ENCODE assay signal across 26 cellular contexts in the genomic region with DNA sequence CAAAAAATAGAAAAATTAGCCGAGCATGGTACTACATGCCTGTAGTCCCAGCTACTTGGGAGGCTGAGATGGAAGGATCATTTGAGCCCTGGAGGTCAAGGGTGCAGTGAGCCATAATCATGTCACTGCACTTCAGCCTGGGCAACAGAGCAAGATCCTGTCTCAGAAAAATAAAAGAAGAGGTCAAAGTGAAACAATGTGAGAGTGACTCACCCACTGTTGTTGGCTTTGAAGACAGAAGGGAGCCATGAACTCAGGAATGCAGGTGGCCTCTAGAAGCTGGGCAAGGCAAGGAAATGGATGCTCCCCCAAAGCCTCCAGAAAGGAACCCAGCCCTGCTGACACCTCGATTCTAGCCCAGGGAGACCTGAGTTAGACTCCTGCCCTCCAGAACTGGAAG.
"Had no signal": no experiment of that assay in that cellular context is flagged by ENCODE, and none has a peak within 500 bp of the region (broad histone marks: within the 10 kb centered on the region; RNA-seq: fewer than 3 reads in every experiment).

No MANE protein-coding gene starts in this region.

- H3K4me3 Mint-ChIP-seq: activated CD4-positive, alpha-beta memory T cell treated with anti-CD3 and anti-CD28 coated beads for 36 hours; activated T-helper 1 cell treated with anti-CD3 and anti-CD28 coated beads, Interleukin-12 subunit alpha, Interleukin-12 subunit beta, Interleukin-2, Interleukin-4 antibody, amounts not matched to agents 30 ng/mL and 10 ng/mL and 1 ng/mL, durations not matched to agents 14 hours and 24 hours and 36 hours; nephron progenitor cell had no signal

- H3K9me3 Mint-ChIP-seq: activated CD4-positive, alpha-beta memory T cell treated with anti-CD3 and anti-CD28 coated beads for 36 hours; activated T-helper 1 cell treated with anti-CD3 and anti-CD28 coated beads, Interleukin-12 subunit alpha, Interleukin-12 subunit beta, Interleukin-2, Interleukin-4 antibody, amounts not matched to agents 30 ng/mL and 10 ng/mL and 1 ng/mL, durations not matched to agents 14 hours and 24 hours and 36 hours; brain; nephron progenitor cell had no signal

- H3K27ac Mint-ChIP-seq: activated CD4-positive, alpha-beta memory T cell treated with anti-CD3 and anti-CD28 coated beads for 36 hours; nephron progenitor cell had no signal

- H3K9me3 ChIP-seq: colonic mucosa, esophagus muscularis mucosa, gastroesophageal sphincter, heart left ventricle, left ventricle myocardium inferior, stomach, vagina had no signal

- H3K27me3 Mint-ChIP-seq: activated CD4-positive, alpha-beta memory T cell treated with anti-CD3 and anti-CD28 coated beads for 36 hours had no signal

- DNase-seq: activated CD4-positive, alpha-beta memory T cell treated with anti-CD3 and anti-CD28 coated beads for 36 hours; activated naive CD4-positive, alpha-beta T cell; activated T-cell treated with anti-CD3 and anti-CD28 coated beads for 4 hours; anterior cingulate cortex; central memory CD4-positive, alpha-beta T cell; colonic mucosa; heart left ventricle; left ventricle myocardium inferior; mammary epithelial cell; midbrain; nephron progenitor cell; occipital lobe; posterior cingulate gyrus; retina; stimulated activated CD4-positive, alpha-beta T cell treated with anti-CD3 and anti-CD28 coated beads, Interleukin-15, amount 100 ng/mL, for 24 hours; stimulated activated CD4-positive, alpha-beta T cell treated with anti-CD3 and anti-CD28 coated beads, Interleukin-2, amount 100 ng/mL, for 48 hours; stomach; trophoblast cell; WERI-Rb-1 had no signal

- ATAC-seq: gastroesophageal sphincter, heart left ventricle had no signal

- H3K27ac ChIP-seq: colonic mucosa, esophagus muscularis mucosa, gastroesophageal sphincter, heart left ventricle, left ventricle myocardium inferior, stomach, vagina, WERI-Rb-1 had no signal

- FAIRE-seq: endometrium, kidney had no signal

- H3K36me3 ChIP-seq: colonic mucosa had no signal

- H3K27me3 ChIP-seq: colonic mucosa, esophagus muscularis mucosa, gastroesophageal sphincter, heart left ventricle, stomach, vagina had no signal

- H3K4me3 ChIP-seq: colonic mucosa, esophagus muscularis mucosa, gastroesophageal sphincter, heart left ventricle, left ventricle myocardium inferior, stomach, vagina had no signal
